17 cellular contexts compared by ENCODE assay signal in genomic region chr6:14682821-14683220, GRCh38.
DNase-seq lines count a peak whose midpoint lies in the region; TF ChIP-seq lines count a peak whose summit lies in the region.
"Had no signal": no experiment of that assay in that cellular context is flagged by ENCODE, and none has a peak within 500 bp of the region (broad histone marks: within the 10 kb centered on the region; RNA-seq: fewer than 3 reads in every experiment).

No MANE protein-coding gene starts in this region.

- H3K36me3 ChIP-seq in H7 (replicated peaks; ENCODE audit: control insufficient read depth, insufficient read depth, low read length) = no peaks in the 10 kb centered on the region

- DNase-seq in GM04503 (ENCODE audit: low read depth) = peak; percentile 40
- peak; percentile 84 for DNase-seq in RPMI7951 (ENCODE audit: low read depth)
- peak; percentile 83 for DNase-seq in fibroblast of mammary gland (ENCODE audit: low read depth)
- peak; percentile 38 for DNase-seq in skeletal muscle cell (ENCODE audit: low read depth)
- DNase-seq in H7 = no peak
- no peak for DNase-seq in activated gamma-delta T cell (lab: John Stamatoyannopoulos, UW)
- DNase-seq in GM19240 (ENCODE audit: insufficient read length, low spot score) = no peak
- DNase-seq: activated CD4-positive, alpha-beta T cell treated with anti-CD3 and anti-CD28 coated beads for 4 hours; C1 segment of cervical spinal cord; DMS 273 treated with DMSO at 0.1 percent for 48 hours; dorsolateral prefrontal cortex; kidney; NCI-H2029 treated with DMSO at 0.1 percent for 48 hours; NCI-H524 treated with DMSO at 0.1 percent for 48 hours; SK-N-SH; T1000 had no signal

- no peak overlapping the region for H3K4me3 ChIP-seq in fibroblast of mammary gland (ENCODE audit: control insufficient read depth, low read depth, low read length)
- no peak overlapping the region for H3K4me3 ChIP-seq in skeletal muscle cell (ENCODE audit: low read depth, low read length)
- H3K4me3 ChIP-seq in H7 (ENCODE audit: insufficient read depth, low read depth, low read length) = no peak overlapping the region
- H3K4me3 ChIP-seq: dorsolateral prefrontal cortex, hepatocyte had no signal

- TF ChIP-seq CTCF in fibroblast of mammary gland (conservative IDR thresholded peaks at IDR 0.05; ENCODE audit: control insufficient read depth, insufficient read depth, low read depth, low read length) = no peak

- H3K27me3 ChIP-seq in H7 (ENCODE audit: control insufficient read depth, insufficient read depth, low read length) = peaks cover 9% of the 10 kb centered on the region; the same call in 1 of the 2 replicates
- H3K27me3 ChIP-seq: dorsolateral prefrontal cortex, hepatocyte had no signal

Comparison
In these comparisons a context has a peak if more than half of its experiments do, and no peak if none do; other contexts are left out.
1. DNase-seq: peak in GM04503 (single experiment), RPMI7951 (single experiment), fibroblast of mammary gland (single experiment) and skeletal muscle cell (single experiment); none in H7 (single experiment), activated gamma-delta T cell (single experiment) and GM19240 (single experiment).